Comparison of ENCODE assay signal across 10 cellular contexts in the genomic region with DNA sequence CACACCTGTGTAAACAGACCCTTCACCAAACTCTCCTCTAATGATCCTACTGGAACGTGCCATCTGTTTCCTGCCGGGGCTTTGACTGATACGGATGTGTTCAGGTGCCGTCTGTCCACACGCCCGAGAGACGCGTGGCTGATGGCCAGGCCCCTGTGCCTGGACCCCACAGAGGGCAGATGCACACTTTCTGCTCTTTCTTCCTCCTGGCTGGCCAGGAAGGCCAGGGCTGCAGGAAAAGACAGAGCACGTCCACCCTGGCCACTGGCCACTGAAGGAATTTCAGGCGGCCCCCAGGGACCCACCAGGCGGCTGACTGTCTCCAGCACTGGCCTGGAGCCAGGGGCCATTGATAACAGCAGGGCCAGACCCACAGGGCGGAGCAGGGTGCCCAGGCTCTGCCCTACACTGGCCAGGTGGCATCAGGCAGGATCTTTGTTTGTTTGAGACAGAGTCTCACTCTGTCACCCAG. TPM values are rescaled to one million over a fixed set of nuclear protein-coding genes. Genes with fewer than 3 reads are reported as not detected.
DNase-seq lines count a peak whose midpoint lies in the region; ATAC-seq and TF ChIP-seq lines count a peak whose summit lies in the region.
"Had no signal": no experiment of that assay in that cellular context is flagged by ENCODE, and none has a peak within 500 bp of the region (broad histone marks: within the 10 kb centered on the region; RNA-seq: fewer than 3 reads in every experiment).

No MANE protein-coding gene starts in this region.

- no peak for TF ChIP-seq CTCF in heart right ventricle (IDR thresholded peaks at IDR 0.05)

- WGBS in heart right ventricle, 2 donors: 5 to 11% methylated on average over 12 of the region's 12 CpGs

- peak overlapping the region; percentile 80 to 99 (median 94) for H3K27ac ChIP-seq in heart right ventricle
- H3K27ac ChIP-seq: neutrophil had no signal

- peak overlapping the region in 5 of 10 donors; percentile 0 to 32 (median 10) for H3K4me3 ChIP-seq in heart right ventricle

- no peaks in the 10 kb centered on the region for H3K27me3 ChIP-seq in heart right ventricle

- intact Hi-C loops in heart right ventricle (cut with DNase I): loop anchor here in 2 of 10 donors (2.0 to 5.0 kb wide), 2 partner anchors 13 to 96 kb away; no protein-coding TSS in a partner anchor
- intact Hi-C loops in sciatic nerve (cut with DNase I): no loop called here

- H3K4me1 ChIP-seq in heart right ventricle: peaks cover 50 to 93% (median 83%) of the 10 kb centered on the region in 9 donors

- peaks cover 0 to 4% (median 0%) of the 10 kb centered on the region in 9 donors for H3K36me3 ChIP-seq in heart right ventricle
- H3K36me3 ChIP-seq: neutrophil had no signal

- no peaks in the 10 kb centered on the region for H3K9me3 ChIP-seq in heart right ventricle
- H3K9me3 ChIP-seq: neutrophil had no signal

- DNase-seq in HT-29 (ENCODE audit: low spot score): peak; percentile 42
- DNase-seq in NCI-H82 (lab: John Stamatoyannopoulos, UW): peak; percentile 86
- DNase-seq in heart right ventricle: peak; percentile 75 to 87
- peak; percentile 69 for DNase-seq in sciatic nerve (ENCODE audit: low spot score)
- no peak for DNase-seq in cerebellar cortex (ENCODE audit: low spot score)
- DNase-seq in T1000 (lab: John Stamatoyannopoulos, UW): no peak
- DNase-seq in stimulated activated CD4-positive, alpha-beta T cell treated with anti-CD3 and anti-CD28 coated beads, Interleukin-12 subunit alpha, Interleukin-12 subunit beta, amount 100 ng/mL, for 4 hours: no peak
- DNase-seq: activated CD4-positive, alpha-beta memory T cell treated with anti-CD3 and anti-CD28 coated beads, Interleukin-2, amount 10 ng/mL, durations not matched to agents 7 days and 5 days had no signal

- ATAC-seq in heart right ventricle (peak in 7 of 8 donors; percentile 12 to 25 (median 18)), sciatic nerve (no peak), GM21447 (IDR thresholded peaks at IDR 0.05; ENCODE audit: unreplicated experiment) (no peak)

RNA-seq across cellular contexts. Expression of a gene that starts 3.6 kb away (rescaled TPM):
- total RNA-seq in HT-29 (2014; rRNA removed; shearing (Covaris generic)): 6.1 and 6.4 TPM in 2 replicates
- total RNA-seq in heart right ventricle (100 to 1,000 TPM in 8 of 10 donors, 10 to 100 TPM in 2; 76.8 to 263 (median 137) TPM), sciatic nerve (285 TPM)
- 100 to 1,000 TPM; 199 to 310 TPM for polyA plus RNA-seq in heart right ventricle

RNA-seq across cellular contexts. Expression of a gene that starts 19.4 kb away (rescaled TPM):
- 85.0 and 101 TPM in 2 replicates for total RNA-seq in HT-29 (2014; rRNA removed; shearing (Covaris generic))
- total RNA-seq in heart right ventricle (100 to 1,000 TPM; 553 to 918 (median 731) TPM), sciatic nerve (61.0 TPM)
- 1,000 to 10,000 TPM in 1 of 2 donors, 100 to 1,000 TPM in 1; 500 to 1,050 TPM for polyA plus RNA-seq in heart right ventricle

RNA-seq across cellular contexts. Expression of a gene that starts 41.3 kb away (rescaled TPM):
- 14.5 and 16.6 TPM in 2 replicates for total RNA-seq in HT-29 (2014; rRNA removed; shearing (Covaris generic))
- total RNA-seq in heart right ventricle (10 to 100 TPM; 32.8 to 52.0 (median 44.7) TPM), sciatic nerve (108 TPM)
- polyA plus RNA-seq in heart right ventricle: 10 to 100 TPM; 33.0 to 40.5 TPM

RNA-seq across cellular contexts. Expression of a gene that starts 55.4 kb away (rescaled TPM):
- total RNA-seq in HT-29 (2014; rRNA removed; shearing (Covaris generic)): 180 and 200 TPM in 2 replicates
- total RNA-seq in heart right ventricle (10 to 100 TPM; 40.2 to 58.5 (median 46.5) TPM), sciatic nerve (69.7 TPM)
- polyA plus RNA-seq in heart right ventricle: 10 to 100 TPM; 40.7 to 45.5 TPM

RNA-seq across cellular contexts. Expression of a gene that starts 58.8 kb away (rescaled TPM):
- 60.1 and 84.2 TPM in 2 replicates for total RNA-seq in HT-29 (2014; rRNA removed; shearing (Covaris generic))
- total RNA-seq in heart right ventricle (10 to 100 TPM; 23.2 to 52.9 (median 33.9) TPM), sciatic nerve (19.6 TPM)
- polyA plus RNA-seq in heart right ventricle: 10 to 100 TPM; 10.8 to 48.6 TPM

Comparison
In these comparisons a context has a peak if more than half of its experiments do, and no peak if none do; other contexts are left out.
1. DNase-seq: peak in HT-29 (single experiment), NCI-H82 (single experiment), heart right ventricle (2 of 2) and sciatic nerve (single experiment); none in cerebellar cortex (single experiment), T1000 (single experiment) and stimulated activated CD4-positive, alpha-beta T cell treated with anti-CD3 and anti-CD28 coated beads, Interleukin-12 subunit alpha, Interleukin-12 subunit beta, amount 100 ng/mL, for 4 hours (single experiment).
2. ATAC-seq: peak in heart right ventricle (7 of 8); none in sciatic nerve (single experiment) and GM21447 (single experiment).
3. RNA of a gene that starts 3.6 kb away (total RNA-seq): 285 TPM in sciatic nerve (single experiment) and 76.8 to 263 TPM in heart right ventricle; 6.1 to 6.4 TPM in HT-29; every median in the first group is over 10 times any median in the second.